Comparison of ENCODE assay signal across 23 cellular contexts in genomic region chr1:53894644-53895043, GRCh38. TPM values are rescaled to one million over a fixed set of nuclear protein-coding genes. Genes with fewer than 3 reads are reported as not detected.
"Had no signal": no experiment of that assay in that cellular context is flagged by ENCODE, and none has a peak within 500 bp of the region (broad histone marks: within the 10 kb centered on the region; RNA-seq: fewer than 3 reads in every experiment).

No MANE protein-coding gene starts in this region.

- H2AFZ ChIP-seq: parathyroid adenoma had no signal

- H3K36me3 ChIP-seq: esophagus muscularis mucosa, gastrocnemius medialis, heart right ventricle, left ventricle myocardium inferior, sigmoid colon, stomach, thoracic aorta had no signal

- H3K9ac ChIP-seq: parathyroid adenoma had no signal

- H3K4me3 ChIP-seq: esophagus muscularis mucosa, gastrocnemius medialis, heart right ventricle, left ventricle myocardium inferior, lung, psoas muscle, sigmoid colon, skin epidermis, stomach, thoracic aorta had no signal

- ATAC-seq: effector memory CD8-positive, alpha-beta T cell; gastrocnemius medialis; heart right ventricle; psoas muscle had no signal

- H3K36me3 Mint-ChIP-seq: naive B cell had no signal

- H3K4me3 Mint-ChIP-seq: effector memory CD8-positive, alpha-beta T cell; nephron progenitor cell had no signal

- DNase-seq: effector memory CD8-positive, alpha-beta T cell; gastrocnemius medialis; heart right ventricle; islet precursor cell; left ventricle myocardium inferior; mesendoderm; naive B cell; psoas muscle; sigmoid colon; stimulated activated CD4-positive, alpha-beta T cell treated with anti-CD3 and anti-CD28 coated beads, Interleukin-12 subunit alpha, Interleukin-12 subunit beta, amount 100 ng/mL, for 4 hours; stimulated activated naive CD4-positive, alpha-beta T cell; stomach; trophoblast cell had no signal

- H3K27me3 ChIP-seq: esophagus muscularis mucosa, gastrocnemius medialis, heart right ventricle, sigmoid colon, stomach had no signal

- H3K9me3 Mint-ChIP-seq: effector memory CD8-positive, alpha-beta T cell; naive B cell; nephron progenitor cell had no signal

- H3K79me2 ChIP-seq: parathyroid adenoma had no signal

- H3K9me3 ChIP-seq: esophagus muscularis mucosa, gastrocnemius medialis, heart right ventricle, left ventricle myocardium inferior, psoas muscle, sigmoid colon, stomach, thoracic aorta had no signal

- H3K27ac ChIP-seq: epithelial cell of prostate, esophagus muscularis mucosa, gastrocnemius medialis, heart right ventricle, left ventricle myocardium inferior, parathyroid adenoma, psoas muscle, sigmoid colon, skin epidermis, stomach, thoracic aorta had no signal

RNA-seq across cellular contexts. Expression of gene DIO1, which starts 0.7 kb away (rescaled TPM):
- total RNA-seq: esophagus muscularis mucosa, fibroblast of villous mesenchyme, gastrocnemius medialis, heart right ventricle, left ventricle myocardium inferior, omental fat pad, psoas muscle, sigmoid colon, stomach, thoracic aorta, urinary bladder had no signal
- polyA plus RNA-seq: heart right ventricle, psoas muscle, sigmoid colon, stomach had no signal
